In the genomic region with DNA sequence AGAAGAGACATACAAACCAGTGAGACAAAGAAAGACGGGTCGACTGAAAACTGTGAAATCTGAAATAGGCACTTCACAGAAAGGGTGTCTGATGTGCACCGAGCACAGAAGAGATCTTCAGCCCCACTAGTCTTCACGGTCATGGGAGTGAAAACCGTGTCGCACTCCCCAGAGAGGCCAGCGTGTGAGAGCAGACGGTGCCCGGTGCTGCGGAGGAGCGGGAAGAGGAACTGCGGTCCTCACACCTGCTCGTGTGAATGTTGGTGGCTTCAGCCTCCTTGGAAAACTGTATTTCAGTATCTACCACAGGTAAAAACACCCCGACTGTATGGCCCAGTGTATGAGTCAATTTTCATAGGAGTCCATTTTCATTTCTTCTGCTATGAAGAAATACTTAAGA, we compare ENCODE assay signal across 26 cellular contexts.
"Had no signal": no experiment of that assay in that cellular context is flagged by ENCODE, and none has a peak within 500 bp of the region (broad histone marks: within the 10 kb centered on the region; RNA-seq: fewer than 3 reads in every experiment).

No MANE protein-coding gene starts in this region.

- FAIRE-seq: endometrium, islet of Langerhans, keratinocyte had no signal

- H3K9me3 Mint-ChIP-seq: mesothelial cell of epicardium had no signal

- H3K36me3 Mint-ChIP-seq: mesothelial cell of epicardium had no signal

- ATAC-seq: esophagus mucosa, gastrocnemius medialis, heart right ventricle, left cardiac atrium, left lung, left ventricle myocardium superior, lower lobe of right lung, mucosa of descending colon had no signal

- H3K36me3 ChIP-seq: colonic mucosa, esophagus squamous epithelium, gastrocnemius medialis, heart right ventricle, left lung, lower lobe of right lung had no signal

- H3K9me3 ChIP-seq: colonic mucosa, esophagus squamous epithelium, gastrocnemius medialis, heart right ventricle, left lung, lower lobe of right lung, mucosa of descending colon had no signal

- H3K4me3 Mint-ChIP-seq: mesothelial cell of epicardium had no signal

- H3K27ac ChIP-seq: colonic mucosa, dorsolateral prefrontal cortex, epithelial cell of prostate, esophagus squamous epithelium, gastrocnemius medialis, heart right ventricle, left lung, lower lobe of right lung had no signal

- H3K27ac Mint-ChIP-seq: mesothelial cell of epicardium had no signal

- H3K4me1 ChIP-seq: colonic mucosa, esophagus squamous epithelium, gastrocnemius medialis, heart right ventricle, left lung, lower lobe of right lung had no signal

- H3K27me3 ChIP-seq: colonic mucosa had no signal

- H3K4me3 ChIP-seq: colonic mucosa, dorsolateral prefrontal cortex, esophagus squamous epithelium, gastrocnemius medialis, heart right ventricle, left lung, lower lobe of right lung, mucosa of descending colon had no signal

- DNase-seq: colonic mucosa; cortex of kidney; dermis blood vessel endothelial cell; effector CD4-positive, alpha-beta T cell; effector memory CD4-positive, alpha-beta T cell; erythroblast; esophagus squamous epithelium; foreskin fibroblast; foreskin melanocyte; gastrocnemius medialis; glutamatergic neuron; heart right ventricle; hippocampal formation; left cardiac atrium; left lung; left ventricle myocardium superior; lower lobe of right lung; mesenchymal stem cell; mucosa of descending colon had no signal
